12 cellular contexts compared by ENCODE assay signal in genomic region chr2:11375689-11376027, GRCh38. TPM values are rescaled to one million over a fixed set of nuclear protein-coding genes. Genes with fewer than 3 reads are reported as not detected.
A peak's percentile ranks its signal among the peaks of the same experiment; 100 is the strongest.
DNase-seq lines count a peak whose midpoint lies in the region; ATAC-seq, FAIRE-seq and TF ChIP-seq lines count a peak whose summit lies in the region.
"Had no signal": no experiment of that assay in that cellular context is flagged by ENCODE, and none has a peak within 500 bp of the region (broad histone marks: within the 10 kb centered on the region; RNA-seq: fewer than 3 reads in every experiment).

No MANE protein-coding gene starts in this region.

- POLR2A ChIA-PET in H1 (lab: Charles Lee; ENCODE audit: partially characterized antibody): interaction anchor here (0.9 to 1.9 kb wide), 2 partner anchors 12 to 15 kb away, joined by 3 to 4 read pairs; no protein-coding TSS in a partner anchor

- H3K9me3 ChIP-seq in OCI-LY1 (ENCODE audit: low read length) (no peaks in the 10 kb centered on the region), H1 (ENCODE audit: insufficient read depth in 2 of 2, low read depth in 1 of 2, low read length in 1 of 2) (no peaks in the 10 kb centered on the region), muscle layer of colon (ENCODE audit: low read length) (no peaks in the 10 kb centered on the region)

- H4K91ac ChIP-seq in H1 (replicated peaks; ENCODE audit: insufficient read length, low read length): no peak overlapping the region

- peak overlapping the region; percentile 53; the same call in 1 of the 2 replicates for H3K18ac ChIP-seq in H1 (ENCODE audit: extremely low read depth, low read length)

- no peak for TF ChIP-seq CTCF in OCI-LY1 (IDR thresholded peaks at IDR 0.05; ENCODE audit: low read length)
- TF ChIP-seq CTCF in H1 (IDR thresholded peaks at IDR 0.05; ENCODE audit: control extremely low read depth in 1 of 3, insufficient read depth in 1 of 3, low read depth in 1 of 3, low read length in 3 of 3): no peak

- no peak overlapping the region for H2BK120ac ChIP-seq in H1 (replicated peaks; ENCODE audit: low read depth, low read length)

- TF ChIP-seq RAD21 in H1 (IDR thresholded peaks at IDR 0.05 in 1 of 2, conservative IDR thresholded peaks at IDR 0.05 in 1 of 2; ENCODE audit: low read depth in 2 of 2, low read length in 2 of 2): no peak

- H3K9ac ChIP-seq in OCI-LY1 (ENCODE audit: low read length): no peak overlapping the region
- H3K9ac ChIP-seq in H1 (replicated peaks in 1 of 4; ENCODE audit: extremely low read depth in 1 of 4, low read depth in 3 of 4, low read length in 3 of 4): no peak overlapping the region
- H3K9ac ChIP-seq in muscle layer of colon (ENCODE audit: low read length): no peak overlapping the region

- H3F3A ChIP-seq in OCI-LY1 (ENCODE audit: insufficient read depth, low read length): no peaks in the 10 kb centered on the region

- FAIRE-seq in H1 (lab: Jason Lieb, UNC): no peak
- FAIRE-seq: bronchial epithelial cell had no signal

- H2BK5ac ChIP-seq in H1 (ENCODE audit: low read depth, low read length): no peak overlapping the region

- H3K14ac ChIP-seq in H1 (ENCODE audit: insufficient read length): no peak overlapping the region

- WGBS in H1 (ENCODE audit: extremely low coverage in 1 of 2, insufficient coverage in 1 of 2, insufficient read length in 1 of 2, insufficient replicate concordance in 2 of 2, low coverage in 1 of 2, low lambda C conversion rate in 2 of 2, missing lambda C conversion rate in 1 of 2), 2 experiments: 93% methylated on average over 7 of the region's 7 CpGs; no CpG with 5 or more reads in 1 of the 2 experiments

- H4K20me1 ChIP-seq in OCI-LY1 (ENCODE audit: insufficient read depth, low read length) (no peaks in the 10 kb centered on the region), H1 (replicated peaks in 1 of 2; ENCODE audit: control insufficient read depth in 1 of 2, insufficient read depth in 2 of 2, low read length in 2 of 2) (no peaks in the 10 kb centered on the region)

- H2BK15ac ChIP-seq in H1 (ENCODE audit: low read length): no peak overlapping the region

- H3K27ac ChIP-seq in OCI-LY1 (ENCODE audit: low read depth, low read length, poor library complexity, severe bottlenecking): peak overlapping the region; percentile 79
- no peak overlapping the region for H3K27ac ChIP-seq in H1 (ENCODE audit: low read depth, low read length)
- peak overlapping the region; percentile 71 for H3K27ac ChIP-seq in muscle layer of colon (ENCODE audit: low read depth, low read length)
- peak overlapping the region; percentile 32 for H3K27ac ChIP-seq in temporal lobe (ENCODE audit: low read depth, low read length)

- ATAC-seq in GM18868 (IDR thresholded peaks at IDR 0.05; ENCODE audit: unreplicated experiment): no peak
- no peak for ATAC-seq in GM18505 (IDR thresholded peaks at IDR 0.05; ENCODE audit: unreplicated experiment)
- ATAC-seq: left lobe of liver had no signal

- 0 out of 2 replicates have a peak overlapping the region, but pooled peaks have one; percentile 33 for H2BK12ac ChIP-seq in H1 (ENCODE audit: low read depth, low read length)

- H3K4me2 ChIP-seq in OCI-LY1 (ENCODE audit: low read length) (no peak overlapping the region), H1 (ENCODE audit: insufficient read depth in 1 of 2, low read depth in 2 of 2, low read length in 2 of 2) (no peak overlapping the region)

- CTCF ChIA-PET in H1 (lab: Charles Lee; ENCODE audit: partially characterized antibody): interaction anchor here (1.2 to 3.2 kb wide), 8 partner anchors 9 to 243 kb away, joined by 3 to 11 read pairs (median 6); partner anchors contain the start of gene ROCK2

- H3K79me1 ChIP-seq in H1 (ENCODE audit: low read depth, low read length): no peaks in the 10 kb centered on the region

- no peaks in the 10 kb centered on the region for H3K36me3 ChIP-seq in OCI-LY1 (ENCODE audit: insufficient read depth, low read length)
- H3K36me3 ChIP-seq in H1 (ENCODE audit: control insufficient read depth in 2 of 4, insufficient read depth in 4 of 4, low read length in 3 of 4): no peaks in the 10 kb centered on the region
- no peaks in the 10 kb centered on the region for H3K36me3 ChIP-seq in muscle layer of colon (ENCODE audit: insufficient read depth, low read length)

- H2AK5ac ChIP-seq in H1 (ENCODE audit: low read depth, low read length): no peak overlapping the region

- no peak overlapping the region for H3K4ac ChIP-seq in H1 (replicated peaks; ENCODE audit: insufficient read length, low read depth, low read length)

- no peak overlapping the region for H3K23ac ChIP-seq in H1 (ENCODE audit: insufficient read length)

- no peak overlapping the region for H2AFZ ChIP-seq in OCI-LY1 (ENCODE audit: low read length)
- no peak overlapping the region for H2AFZ ChIP-seq in H1 (ENCODE audit: low read length)

- H3K4me1 ChIP-seq in OCI-LY1 (ENCODE audit: insufficient read depth, low read length, severe bottlenecking) (peaks cover 66% of the 10 kb centered on the region), H1 (replicated peaks in 1 of 4; ENCODE audit: control insufficient read depth in 3 of 4, insufficient read depth in 4 of 4, low read length in 3 of 4) (peaks cover 0 to 6% (median 4%) of the 10 kb centered on the region in 4 experiments; a peak in 5 of 7 replicates), muscle layer of colon (ENCODE audit: insufficient read depth, low read length) (peaks cover 44% of the 10 kb centered on the region)

- H2BK20ac ChIP-seq in H1 (ENCODE audit: low read length): 0 out of 2 replicates have a peak overlapping the region, but pooled peaks have one; percentile 36

- H3K27me3 ChIP-seq in OCI-LY1 (ENCODE audit: insufficient read depth, low read length) (no peaks in the 10 kb centered on the region), H1 (replicated peaks in 1 of 4; ENCODE audit: control insufficient read depth in 3 of 4, extremely low read depth in 1 of 4, insufficient read depth in 3 of 4, low read length in 3 of 4) (no peaks in the 10 kb centered on the region), muscle layer of colon (ENCODE audit: control insufficient read depth in 1 of 2, insufficient read depth in 2 of 2, low read length in 2 of 2) (no peaks in the 10 kb centered on the region)

- H4K8ac ChIP-seq in H1 (ENCODE audit: extremely low read depth, insufficient read depth, low read length): peak overlapping the region; percentile 18; the same call in 1 of the 2 replicates

- H3K79me2 ChIP-seq in OCI-LY1 (ENCODE audit: insufficient read depth, low read length) (no peaks in the 10 kb centered on the region), H1 (ENCODE audit: control insufficient read depth in 1 of 2, insufficient read depth in 2 of 2, low read length in 2 of 2) (no peaks in the 10 kb centered on the region)

- H3K23me2 ChIP-seq in H1 (ENCODE audit: low read depth, low read length): no peaks in the 10 kb centered on the region

- no peaks in the 10 kb centered on the region for H3K9me2 ChIP-seq in OCI-LY1 (ENCODE audit: low read depth, low read length)

- DNase-seq in H1 (ENCODE audit: low read depth in 1 of 2, low spot score in 2 of 2) (no peak), hypothalamus (lab: John Stamatoyannopoulos, UW) (no peak), AG08395 (ENCODE audit: low spot score) (no peak)
- DNase-seq: activated naive CD4-positive, alpha-beta T cell; nucleus accumbens had no signal

- TF ChIP-seq POLR2A in H1 (IDR thresholded peaks at IDR 0.05; ENCODE audit: control extremely low read depth in 1 of 2, low read depth in 2 of 2, low read length in 2 of 2) (no peak), GM18505 (IDR thresholded peaks at IDR 0.05; ENCODE audit: borderline replicate concordance, extremely low read depth, insufficient read depth, insufficient read length) (no peak)

- no peak for TF ChIP-seq EP300 in H1 (IDR thresholded peaks at IDR 0.05; ENCODE audit: borderline replicate concordance in 1 of 2, low read depth in 2 of 2, low read length in 2 of 2)

- no peak overlapping the region for H3K56ac ChIP-seq in H1 (replicated peaks; ENCODE audit: insufficient read length, low read depth, low read length)

- no peak overlapping the region for H4K5ac ChIP-seq in H1 (ENCODE audit: insufficient read length, low read depth, low read length)

- H3K4me3 ChIP-seq in OCI-LY1 (ENCODE audit: low read depth, low read length, poor library complexity, severe bottlenecking): no peak overlapping the region
- no peak overlapping the region for H3K4me3 ChIP-seq in H1 (ENCODE audit: extremely low read depth in 1 of 4, insufficient read depth in 2 of 4, low read depth in 3 of 4, low read length in 4 of 4)
- H3K4me3 ChIP-seq in muscle layer of colon (ENCODE audit: low read depth in 1 of 2, low read length in 2 of 2): no peak overlapping the region

TF ChIP-seq in H1, 55 proteins besides CTCF, POLR2A, EP300 and RAD21 (continues in another document):
- TF ChIP-seq SIN3A (conservative IDR thresholded peaks at IDR 0.05 in 1 of 2, IDR thresholded peaks at IDR 0.05 in 1 of 2; ENCODE audit: low read depth in 1 of 2, low read length in 2 of 2) (no peak), SUZ12 (IDR thresholded peaks at IDR 0.05; ENCODE audit: low read length) (no peak), RXRA (IDR thresholded peaks at IDR 0.05; ENCODE audit: insufficient read depth, low read depth, low read length) (no peak), GTF2F1 (IDR thresholded peaks at IDR 0.05; ENCODE audit: borderline replicate concordance, low read depth, low read length) (no peak), TCF12 (IDR thresholded peaks at IDR 0.05; ENCODE audit: low read depth, low read length) (no peak), EZH2 (IDR thresholded peaks at IDR 0.05; ENCODE audit: low read depth, low read length, severe bottlenecking) (no peak), SP4 (IDR thresholded peaks at IDR 0.05; ENCODE audit: low read length) (no peak), TBP (IDR thresholded peaks at IDR 0.05; ENCODE audit: low read depth, low read length) (no peak), CBX8 (IDR thresholded peaks at IDR 0.05; ENCODE audit: borderline replicate concordance, low read depth, low read length) (no peak)

RNA-seq across cellular contexts. Expression of gene ROCK2, which starts 31.2 kb away (rescaled TPM):
- total RNA-seq in H1 (2021; fragmentation: NEBNext Ultra II Directional; extraction: Animal tissue kit (Norgen Biotek cat#: 25700)): 28.8 and 29.0 TPM in 2 replicates
- 1.7 and 2.7 TPM in 2 replicates for polyA plus RNA-seq in H1 (2011; rRNA removed)
- 3.5 TPM for polyA plus RNA-seq in H1 (2011; cell fraction: cytosol; rRNA removed)
- polyA plus RNA-seq in H1 (2011; cell fraction: nucleus; rRNA removed): 1.8 TPM
- 5.7 to 15.7 TPM (median 8.3 TPM) in 4 replicates for polyA plus RNA-seq in H1 (2012, experiment 1 of 2)
- 0.45 TPM for polyA plus RNA-seq in H1 (2012, experiment 2 of 2)
- polyA plus RNA-seq in H1 (2013, experiment 1 of 2): 15.7 TPM
- polyA plus RNA-seq in H1 (2013, experiment 2 of 2): 15.4 TPM
- 12.8 and 13.4 TPM in 2 replicates for polyA minus RNA-seq in H1 (2011; rRNA and poly(A)+ RNA removed)
- 12.6 TPM for polyA minus RNA-seq in H1 (2011; cell fraction: cytosol; rRNA and poly(A)+ RNA removed)
- 23.3 TPM for polyA minus RNA-seq in H1 (2011; cell fraction: nucleus; rRNA and poly(A)+ RNA removed)
- 47.5 TPM for total RNA-seq in temporal lobe
